Comparison of ENCODE assay signal across 20 cellular contexts in the genomic region with DNA sequence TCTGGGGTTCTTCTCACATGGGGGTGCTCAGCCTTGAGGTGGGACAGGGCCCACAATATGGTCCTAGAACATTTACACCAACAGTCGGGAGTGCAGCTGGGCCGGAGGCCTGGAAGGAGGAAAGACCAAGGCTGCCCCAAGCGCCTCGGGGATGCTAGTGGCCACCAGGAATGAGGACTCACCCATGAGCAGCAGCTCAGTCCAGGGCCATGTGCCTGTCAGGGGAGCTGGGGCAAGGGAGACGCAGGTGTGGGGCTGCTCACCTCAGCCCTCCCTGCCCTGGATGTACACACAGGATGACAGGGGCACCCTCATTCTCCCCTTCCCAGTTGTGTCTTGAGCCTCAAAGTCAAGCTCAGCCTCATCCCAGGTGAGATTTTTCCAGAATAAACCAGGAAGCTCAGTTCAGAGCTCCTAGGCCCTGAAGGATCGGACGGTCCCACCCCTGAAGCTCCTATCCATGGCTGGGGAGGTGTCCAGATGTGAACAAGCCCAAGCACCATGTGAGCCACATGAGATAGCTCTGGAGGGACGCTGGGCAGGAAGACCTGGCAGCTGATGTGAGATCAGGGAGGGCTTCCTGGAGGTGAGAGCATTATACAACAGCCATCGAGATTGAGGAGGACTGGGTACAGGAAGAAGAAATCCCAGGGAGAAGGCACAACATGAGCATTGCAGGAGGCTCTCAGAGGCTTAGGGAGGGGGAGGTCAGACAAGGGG. TPM values are rescaled to one million over a fixed set of nuclear protein-coding genes. Genes with fewer than 3 reads are reported as not detected.
DNase-seq lines count a peak whose midpoint lies in the region; ATAC-seq, FAIRE-seq and TF ChIP-seq lines count a peak whose summit lies in the region.
"Had no signal": no experiment of that assay in that cellular context is flagged by ENCODE, and none has a peak within 500 bp of the region (broad histone marks: within the 10 kb centered on the region; RNA-seq: fewer than 3 reads in every experiment).

No MANE protein-coding gene starts in this region.

- peaks cover 49% of the 10 kb centered on the region for H3K4me1 ChIP-seq in BLaER1
- H3K4me1 ChIP-seq in lower lobe of right lung = no peaks in the 10 kb centered on the region
- no peaks in the 10 kb centered on the region for H3K4me1 ChIP-seq in sigmoid colon
- H3K4me1 ChIP-seq in body of pancreas = no peaks in the 10 kb centered on the region

- TF ChIP-seq EP300 in sigmoid colon (IDR thresholded peaks at IDR 0.05) = no peak

- H3K4me3 ChIP-seq in BLaER1 (no peak overlapping the region), bronchial epithelial cell (ENCODE audit: low read depth, low read length) (no peak overlapping the region), lower lobe of right lung (no peak overlapping the region), sigmoid colon (no peak overlapping the region), body of pancreas (no peak overlapping the region)

- H3K9me3 Mint-ChIP-seq in activated CD4-positive, alpha-beta T cell treated with anti-CD3 and anti-CD28 coated beads, Interleukin-2, amount 10 ng/mL, durations not matched to agents 7 days and 5 days = peaks cover 5% of the 10 kb centered on the region

- no peaks in the 10 kb centered on the region for H3K27me3 Mint-ChIP-seq in activated CD4-positive, alpha-beta T cell treated with anti-CD3 and anti-CD28 coated beads, Interleukin-2, amount 10 ng/mL, durations not matched to agents 7 days and 5 days

- no peaks in the 10 kb centered on the region for H3K9me3 ChIP-seq in BLaER1
- no peaks in the 10 kb centered on the region for H3K9me3 ChIP-seq in lower lobe of right lung
- H3K9me3 ChIP-seq in sigmoid colon = no peaks in the 10 kb centered on the region
- H3K9me3 ChIP-seq in body of pancreas = no peaks in the 10 kb centered on the region

- H3K27ac ChIP-seq in BLaER1 (0 out of 2 replicates have a peak overlapping the region, but pooled peaks have one; percentile 22), lower lobe of right lung (no peak overlapping the region), sigmoid colon (no peak overlapping the region), body of pancreas (no peak overlapping the region)

- H3K27me3 ChIP-seq in BLaER1 = no peaks in the 10 kb centered on the region
- H3K27me3 ChIP-seq in bronchial epithelial cell (ENCODE audit: control insufficient read depth, insufficient read depth, low read length) = no peaks in the 10 kb centered on the region
- no peaks in the 10 kb centered on the region for H3K27me3 ChIP-seq in lower lobe of right lung (ENCODE audit: low read depth)
- no peaks in the 10 kb centered on the region for H3K27me3 ChIP-seq in sigmoid colon
- no peaks in the 10 kb centered on the region for H3K27me3 ChIP-seq in body of pancreas

- TF ChIP-seq CTCF in bronchial epithelial cell (IDR thresholded peaks at IDR 0.05; ENCODE audit: insufficient read depth, low read length, severe bottlenecking) (no peak), lower lobe of right lung (IDR thresholded peaks at IDR 0.05) (no peak), sigmoid colon (IDR thresholded peaks at IDR 0.05) (no peak), body of pancreas (IDR thresholded peaks at IDR 0.05) (no peak)

- intact Hi-C loops in lower lobe of right lung (cut with DNase I) (no loop called here), sigmoid colon (cut with DNase I) (no loop called here), body of pancreas (cut with DNase I) (no loop called here)

- H3K4me1 Mint-ChIP-seq in activated CD4-positive, alpha-beta T cell treated with anti-CD3 and anti-CD28 coated beads, Interleukin-2, amount 10 ng/mL, durations not matched to agents 7 days and 5 days = no peaks in the 10 kb centered on the region

- H4K20me1 ChIP-seq in BLaER1 = peaks cover 94% of the 10 kb centered on the region

- H3K9ac ChIP-seq in BLaER1 = no peak overlapping the region

- CTCF ChIA-PET in activated CD4-positive, alpha-beta T cell treated with anti-CD3 and anti-CD28 coated beads, Interleukin-2, amount 10 ng/mL, durations not matched to agents 7 days and 5 days (lab: Charles Lee) = interaction anchor here (0.9 to 2.6 kb wide), 3 partner anchors 8 to 12 kb away, joined by 3 to 7 read pairs (median 3); no protein-coding TSS in a partner anchor

- H3K4me2 ChIP-seq in BLaER1 = no peak overlapping the region

- 74 to 87% methylated on average over 9 of the region's 9 CpGs for whole genome bisulfite sequencing in sigmoid colon, 2 donors
- WGBS in body of pancreas, 2 donors = 59 to 71% methylated on average over 5 to 9 of the region's 9 CpGs

- H3K27ac Mint-ChIP-seq in activated CD4-positive, alpha-beta T cell treated with anti-CD3 and anti-CD28 coated beads, Interleukin-2, amount 10 ng/mL, durations not matched to agents 7 days and 5 days = no peak overlapping the region

- peak; percentile 13 for FAIRE-seq in bronchial epithelial cell (lab: Jason Lieb, UNC)
- FAIRE-seq: D721Med, GM12891, GM18507, H54, HepG2 had no signal

- ATAC-seq in lower lobe of right lung (no peak), body of pancreas (no peak)
- ATAC-seq: HepG2 had no signal

- DNase-seq in bronchial epithelial cell (ENCODE audit: low read depth) (no peak), lower lobe of right lung (peak; percentile 14), sigmoid colon (peak; percentile 30), HUDEP-2 (lab: John Stamatoyannopoulos, UW; ENCODE audit: unreplicated experiment in 76 of 76) (no peak), islet precursor cell (no peak), body of pancreas (no peak)
- no peak for DNase-seq in activated CD4-positive, alpha-beta T cell treated with anti-CD3 and anti-CD28 coated beads, Interleukin-2, amount 10 ng/mL, durations not matched to agents 7 days and 5 days
- DNase-seq: C1 segment of cervical spinal cord, KG1, NCI-H1105 treated with DMSO at 0.1 percent for 48 hours, NCI-H1694 treated with DMSO at 0.1 percent for 48 hours, NCI-H510A, NCI-H748 treated with DMSO at 0.1 percent for 48 hours, OCI-M1 had no signal

- no peak for TF ChIP-seq POLR2A in sigmoid colon (IDR thresholded peaks at IDR 0.05)
- TF ChIP-seq POLR2A in body of pancreas (IDR thresholded peaks at IDR 0.05) = no peak

- POLR2A ChIA-PET in activated CD4-positive, alpha-beta T cell treated with anti-CD3 and anti-CD28 coated beads, Interleukin-2, amount 10 ng/mL, durations not matched to agents 7 days and 5 days (lab: Charles Lee) = no interaction called here

- H3K36me3 ChIP-seq in BLaER1 (peaks cover 100% of the 10 kb centered on the region), bronchial epithelial cell (ENCODE audit: control insufficient read depth, insufficient read depth, low read length) (no peaks in the 10 kb centered on the region), lower lobe of right lung (peaks cover 4% of the 10 kb centered on the region), sigmoid colon (peaks cover 0 to 31% (median 5%) of the 10 kb centered on the region in 4 donors), body of pancreas (replicated peaks in 1 of 2; ENCODE audit: insufficient read depth in 1 of 2, low read depth in 2 of 2) (no peaks in the 10 kb centered on the region)

- H3K36me3 Mint-ChIP-seq in activated CD4-positive, alpha-beta T cell treated with anti-CD3 and anti-CD28 coated beads, Interleukin-2, amount 10 ng/mL, durations not matched to agents 7 days and 5 days (ENCODE audit: low read depth) = no peaks in the 10 kb centered on the region

- no peak overlapping the region for H3K4me3 Mint-ChIP-seq in activated CD4-positive, alpha-beta T cell treated with anti-CD3 and anti-CD28 coated beads, Interleukin-2, amount 10 ng/mL, durations not matched to agents 7 days and 5 days

RNA-seq across cellular contexts. Expression of gene HTRA3, which starts 23.0 kb away (rescaled TPM):
- under 0.01 and 0.26 TPM in 2 replicates for total RNA-seq in bronchial epithelial cell
- 15.5 TPM for total RNA-seq in lower lobe of right lung
- 10 to 100 TPM; 14.5 to 49.6 (median 32.1) TPM for total RNA-seq in sigmoid colon
- polyA plus RNA-seq in sigmoid colon = 1 to 10 TPM; 1.2 to 5.0 (median 3.6) TPM
- total RNA-seq in activated CD4-positive, alpha-beta T cell treated with anti-CD3 and anti-CD28 coated beads, Interleukin-2, amount 10 ng/mL, durations not matched to agents 7 days and 5 days = not detected
- total RNA-seq in body of pancreas = 10 to 100 TPM in 1 of 2 donors, 1 to 10 TPM in 1; 4.2 to 17.5 TPM
- total RNA-seq: HepG2 had no signal

Comparison
In these comparisons a context has a peak if more than half of its experiments do, and no peak if none do; other contexts are left out.
1. DNase-seq: peak in lower lobe of right lung (single experiment) and sigmoid colon (single experiment); none in bronchial epithelial cell (single experiment), HUDEP-2 (0 of 76), activated CD4-positive, alpha-beta T cell treated with anti-CD3 and anti-CD28 coated beads, Interleukin-2, amount 10 ng/mL, durations not matched to agents 7 days and 5 days (single experiment), islet precursor cell (single experiment) and body of pancreas (0 of 4).